ENCODE assay signal across 8 cellular contexts in the genomic region with DNA sequence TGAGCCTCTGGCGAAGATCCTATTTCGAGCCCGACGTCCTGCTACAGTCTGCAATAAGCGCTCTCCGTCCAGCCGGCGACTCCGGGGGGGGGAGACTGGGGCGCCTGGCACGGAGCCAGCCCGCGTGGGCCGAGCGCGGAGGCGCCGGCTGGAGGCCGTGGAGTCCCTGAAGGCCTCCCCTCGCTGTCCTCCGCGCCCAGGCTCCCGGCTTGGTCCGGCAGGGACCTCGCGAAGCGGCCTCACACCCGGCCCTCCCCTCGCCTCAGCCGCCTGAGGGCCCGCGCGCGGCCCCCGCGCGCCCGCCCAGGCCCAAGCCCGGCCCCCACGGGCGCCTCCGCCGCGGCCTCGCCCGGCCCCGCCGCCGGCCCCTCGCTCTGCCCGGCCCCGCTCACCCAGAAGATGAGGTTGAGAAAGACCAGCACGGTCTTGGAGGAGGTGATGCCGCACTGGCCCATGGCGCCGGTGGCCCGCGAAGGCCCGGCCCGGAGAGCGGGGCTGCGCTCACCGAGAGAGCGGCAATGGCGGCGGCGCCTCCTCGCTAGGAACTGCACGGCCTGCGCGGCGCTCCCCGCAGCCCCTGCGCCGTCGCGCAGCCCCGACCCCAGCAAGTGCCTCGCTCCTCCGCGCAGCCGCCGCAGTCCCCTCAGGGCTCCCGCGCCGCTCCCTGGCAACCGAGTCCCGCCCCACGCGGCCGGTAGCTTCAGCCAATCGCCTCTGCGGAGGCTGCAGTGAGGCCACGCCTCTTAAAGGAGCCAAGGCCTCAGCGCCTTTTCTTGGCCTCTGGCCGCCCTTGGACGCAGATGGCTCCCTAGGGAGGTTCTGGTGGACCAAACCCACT. TPM values are rescaled to one million over a fixed set of nuclear protein-coding genes. Genes with fewer than 3 reads are reported as not detected.
DNase-seq lines count a peak whose midpoint lies in the region; ATAC-seq and TF ChIP-seq lines count a peak whose summit lies in the region.

A gene (minus strand): TSS at position 610 of the 838 bp plus-strand sequence. CDS start 155 bp downstream, at position 455.

- peaks cover 19% of the 10 kb centered on the region for H3K4me1 Mint-ChIP-seq in activated naive CD4-positive, alpha-beta T cell treated with anti-CD3 and anti-CD28 coated beads, Interleukin-2, amount 10 ng/mL, durations not matched to agents 7 days and 5 days

- H3K4me3 ChIP-seq in GM08714 (ENCODE audit: low read length) (peak within 1 kb of the TSS; percentile 71), SK-N-MC (peak within 1 kb of the TSS; percentile 96), gastroesophageal sphincter (peak within 1 kb of the TSS; percentile 72 to 82), neutrophil (ENCODE audit: low read depth in 1 of 2, low read length in 1 of 2) (peak within 1 kb of the TSS; percentile 72 to 83)

- no CpG with 5 or more reads among the region's 97 CpGs for WGBS in gastroesophageal sphincter (ENCODE audit: low coverage in 1 of 2), 2 donors

- H3K4me3 Mint-ChIP-seq in activated naive CD4-positive, alpha-beta T cell treated with anti-CD3 and anti-CD28 coated beads, Interleukin-2, amount 10 ng/mL, durations not matched to agents 7 days and 5 days, result peak within 1 kb of the TSS; percentile 80

- H3K27ac ChIP-seq in SK-N-MC, result peak within 1 kb of the TSS; percentile 78; the same call in 1 of the 2 replicates
- H3K27ac ChIP-seq in gastroesophageal sphincter, result peak within 1 kb of the TSS; percentile 74 to 94 (median 92)
- peak within 1 kb of the TSS; percentile 83 for H3K27ac ChIP-seq in neutrophil

- DNase-seq in NCI-H1048 (lab: John Stamatoyannopoulos, UW), result peak; percentile 82
- DNase-seq in SK-N-MC (ENCODE audit: low read depth, low spot score), result no peak
- DNase-seq in activated naive CD4-positive, alpha-beta T cell treated with anti-CD3 and anti-CD28 coated beads, Interleukin-2, amount 10 ng/mL, durations not matched to agents 7 days and 5 days, result peak; percentile 94

- ATAC-seq in HG02588 (IDR thresholded peaks at IDR 0.05; ENCODE audit: unreplicated experiment), result peak; percentile 95
- peak; percentile 97 for ATAC-seq in gastroesophageal sphincter

- peaks cover 13% of the 10 kb centered on the region for H3K36me3 ChIP-seq in SK-N-MC (ENCODE audit: insufficient read depth, low read length)
- no peaks in the 10 kb centered on the region for H3K36me3 ChIP-seq in gastroesophageal sphincter
- no peaks in the 10 kb centered on the region for H3K36me3 ChIP-seq in neutrophil

- peaks cover 14% of the 10 kb centered on the region for H3K27me3 Mint-ChIP-seq in activated naive CD4-positive, alpha-beta T cell treated with anti-CD3 and anti-CD28 coated beads, Interleukin-2, amount 10 ng/mL, durations not matched to agents 7 days and 5 days

- H3K27ac Mint-ChIP-seq in activated naive CD4-positive, alpha-beta T cell treated with anti-CD3 and anti-CD28 coated beads, Interleukin-2, amount 10 ng/mL, durations not matched to agents 7 days and 5 days, result peak within 1 kb of the TSS; percentile 75

- no peak for TF ChIP-seq EP300 in gastroesophageal sphincter (IDR thresholded peaks at IDR 0.05)

- H3K27me3 ChIP-seq in gastroesophageal sphincter, result no peaks in the 10 kb centered on the region
- peaks cover 10% of the 10 kb centered on the region for H3K27me3 ChIP-seq in neutrophil

- H3K9me3 Mint-ChIP-seq in activated naive CD4-positive, alpha-beta T cell treated with anti-CD3 and anti-CD28 coated beads, Interleukin-2, amount 10 ng/mL, durations not matched to agents 7 days and 5 days, result no peaks in the 10 kb centered on the region

- H3K36me3 Mint-ChIP-seq in activated naive CD4-positive, alpha-beta T cell treated with anti-CD3 and anti-CD28 coated beads, Interleukin-2, amount 10 ng/mL, durations not matched to agents 7 days and 5 days, result peaks cover 1% of the 10 kb centered on the region

- peak in 1 of 4 experiments; percentile 6 for TF ChIP-seq CTCF in gastroesophageal sphincter (IDR thresholded peaks at IDR 0.05)
- TF ChIP-seq CTCF in neutrophil (IDR thresholded peaks at IDR 0.05), result peak; percentile 37
- no peak for TF ChIP-seq CTCF in subcutaneous adipose tissue (IDR thresholded peaks at IDR 0.05; ENCODE audit: low read depth)

- H3K9ac ChIP-seq in SK-N-MC (ENCODE audit: insufficient read length), result peak within 1 kb of the TSS; percentile 94

- CTCF ChIA-PET in activated naive CD4-positive, alpha-beta T cell treated with anti-CD3 and anti-CD28 coated beads, Interleukin-2, amount 10 ng/mL, durations not matched to agents 7 days and 5 days (lab: Charles Lee), result no interaction called here

- H3K9me3 ChIP-seq in SK-N-MC (ENCODE audit: low read depth, low read length), result no peaks in the 10 kb centered on the region
- no peaks in the 10 kb centered on the region for H3K9me3 ChIP-seq in gastroesophageal sphincter
- no peaks in the 10 kb centered on the region for H3K9me3 ChIP-seq in neutrophil

- peak; percentile 80 to 86 for TF ChIP-seq POLR2A in gastroesophageal sphincter (IDR thresholded peaks at IDR 0.05)

- peaks cover 3 to 42% (median 5%) of the 10 kb centered on the region in 3 donors for H3K4me1 ChIP-seq in gastroesophageal sphincter
- peaks cover 8 to 17% of the 10 kb centered on the region in 2 experiments for H3K4me1 ChIP-seq in neutrophil (ENCODE audit: control insufficient read depth in 1 of 2, insufficient read depth in 1 of 2, low read depth in 1 of 2, low read length in 1 of 2)

RNA-seq across cellular contexts. Expression of the gene that starts here (rescaled TPM):
- total RNA-seq in gastroesophageal sphincter, result 100 to 1,000 TPM; 163 to 205 (median 171) TPM
- 100 to 1,000 TPM; 274 to 484 (median 372) TPM for total RNA-seq in subcutaneous adipose tissue
